1 cellular context compared by ENCODE assay signal in genomic region chr9:5452286-5452609, GRCh38.
TF ChIP-seq lines count a peak whose summit lies in the region.

No MANE protein-coding gene starts in this region.

TF ChIP-seq in IMR-90, 13 proteins besides CTCF, POLR2A, EP300 and RAD21:
- TF ChIP-seq RCOR1 (IDR thresholded peaks at IDR 0.05; ENCODE audit: insufficient replicate concordance, low read length) (no peak), CHD1 (IDR thresholded peaks at IDR 0.05; ENCODE audit: low read depth, low read length) (no peak), BHLHE40 (IDR thresholded peaks at IDR 0.05; ENCODE audit: low read depth, low read length) (no peak), RFX5 (IDR thresholded peaks at IDR 0.05; ENCODE audit: low read depth, low read length) (no peak), MAZ (IDR thresholded peaks at IDR 0.05; ENCODE audit: borderline replicate concordance, low read depth, low read length) (no peak), CEBPB (IDR thresholded peaks at IDR 0.05; ENCODE audit: low read depth, low read length) (no peak), SMC3 (IDR thresholded peaks at IDR 0.05; ENCODE audit: low read depth, low read length) (no peak), NFE2L2 (IDR thresholded peaks at IDR 0.05; ENCODE audit: low read depth, low read length) (no peak), MAFK (IDR thresholded peaks at IDR 0.05; ENCODE audit: low read depth, low read length) (no peak), ELK1 (IDR thresholded peaks at IDR 0.05; ENCODE audit: borderline replicate concordance, low read depth, low read length) (no peak), MXI1 (IDR thresholded peaks at IDR 0.05; ENCODE audit: borderline replicate concordance, low read depth, low read length) (no peak), FOS (IDR thresholded peaks at IDR 0.05; ENCODE audit: low read depth, low read length) (no peak), USF2 (IDR thresholded peaks at IDR 0.05; ENCODE audit: low read depth, low read length) (no peak)
